ENCODE assay signal across 19 cellular contexts in genomic region chr5:14759744-14760547, GRCh38.
A peak's percentile ranks its signal among the peaks of the same experiment; 100 is the strongest.
DNase-seq lines count a peak whose midpoint lies in the region; ATAC-seq and TF ChIP-seq lines count a peak whose summit lies in the region.
"Had no signal": no experiment of that assay in that cellular context is flagged by ENCODE, and none has a peak within 500 bp of the region (broad histone marks: within the 10 kb centered on the region; RNA-seq: fewer than 3 reads in every experiment).

No MANE protein-coding gene starts in this region.

- H3K27me3 Mint-ChIP-seq in CD4-positive, alpha-beta memory T cell: no peaks in the 10 kb centered on the region
- H3K27me3 Mint-ChIP-seq: B cell; CD8-positive, alpha-beta memory T cell had no signal

- H3K4me1 ChIP-seq in CD4-positive, alpha-beta memory T cell (ENCODE audit: insufficient read depth, low read length): no peaks in the 10 kb centered on the region
- peaks cover 0 to 24% of the 10 kb centered on the region in 2 donors for H3K4me1 ChIP-seq in right atrium auricular region
- H3K4me1 ChIP-seq in gastrocnemius medialis: peaks cover 54 to 58% of the 10 kb centered on the region in 2 donors
- H3K4me1 ChIP-seq in Karpas-422 (ENCODE audit: low read length): peaks cover 17% of the 10 kb centered on the region
- H3K4me1 ChIP-seq: SJSA1 had no signal

- DNase-seq in CD4-positive, alpha-beta memory T cell: no peak
- DNase-seq in NCI-H82 treated with DMSO at 0.1 percent for 48 hours (lab: John Stamatoyannopoulos, UW; ENCODE audit: unreplicated experiment) (peak; percentile 26), right atrium auricular region (ENCODE audit: low spot score) (no peak), gastrocnemius medialis (peak; percentile 40 to 69), Karpas-422 (no peak), NCI-H187 treated with DMSO at 0.1 percent for 48 hours (lab: John Stamatoyannopoulos, UW) (no peak), GM10266 (ENCODE audit: extremely low spot score) (no peak)
- DNase-seq: CD8-positive, alpha-beta memory T cell; DND-41; GDM1; GM23248; KBM-7; NCI-H1092 treated with DMSO at 0.1 percent for 48 hours; NCI-H1694 treated with DMSO at 0.1 percent for 48 hours; OCI-M1; RPMI8226 had no signal

- no peak overlapping the region for H3K9ac ChIP-seq in Karpas-422 (ENCODE audit: low read length)
- H3K9ac ChIP-seq: GM23248 had no signal

- H3K4me3 ChIP-seq in CD4-positive, alpha-beta memory T cell (ENCODE audit: low read length in 2 of 2): no peak overlapping the region
- H3K4me3 ChIP-seq in right atrium auricular region (no peak overlapping the region), gastrocnemius medialis (no peak overlapping the region), Karpas-422 (ENCODE audit: low read length) (no peak overlapping the region)
- H3K4me3 ChIP-seq: GM23248, SJSA1 had no signal

- H3K9me2 ChIP-seq in Karpas-422 (replicated peaks; ENCODE audit: insufficient read depth, low read length): no peaks in the 10 kb centered on the region

- in situ Hi-C loops in gastrocnemius medialis (cut with MboI; ENCODE audit: low sequenced_read_pairs in 4 of 4): loop anchor here in 1 of 4 donors (10.0 kb wide), 1 partner anchor 105 kb away; no protein-coding TSS in a partner anchor

- no peak for TF ChIP-seq POLR2A in gastrocnemius medialis (IDR thresholded peaks at IDR 0.05)

- H3K27ac ChIP-seq in CD4-positive, alpha-beta memory T cell (ENCODE audit: low read depth, low read length): no peak overlapping the region
- peak overlapping the region; percentile 49 to 55 for H3K27ac ChIP-seq in right atrium auricular region
- H3K27ac ChIP-seq in gastrocnemius medialis: peak overlapping the region; percentile 80 to 89 (median 87)
- no peak overlapping the region for H3K27ac ChIP-seq in Karpas-422 (ENCODE audit: low read length)
- H3K27ac ChIP-seq: GM23248, HL-60, SJSA1 had no signal

- peak; percentile 81 to 83 for ATAC-seq in gastrocnemius medialis

- H3K9me3 ChIP-seq in CD4-positive, alpha-beta memory T cell (ENCODE audit: control insufficient read depth in 1 of 2, low read length in 2 of 2): no peaks in the 10 kb centered on the region
- H3K9me3 ChIP-seq in right atrium auricular region (no peaks in the 10 kb centered on the region), gastrocnemius medialis (no peaks in the 10 kb centered on the region), Karpas-422 (ENCODE audit: low read length) (no peaks in the 10 kb centered on the region)
- H3K9me3 ChIP-seq: SJSA1 had no signal

- H3K27me3 ChIP-seq in CD4-positive, alpha-beta memory T cell (ENCODE audit: insufficient read depth, low read length): no peaks in the 10 kb centered on the region
- H3K27me3 ChIP-seq in right atrium auricular region: no peaks in the 10 kb centered on the region
- H3K27me3 ChIP-seq in gastrocnemius medialis: no peaks in the 10 kb centered on the region
- H3K27me3 ChIP-seq in Karpas-422 (ENCODE audit: low read length): no peaks in the 10 kb centered on the region
- H3K27me3 ChIP-seq: SJSA1 had no signal

- no peak overlapping the region for H2AFZ ChIP-seq in Karpas-422 (ENCODE audit: low read length)
- H2AFZ ChIP-seq: GM23248 had no signal

- intact Hi-C loops in CD4-positive, alpha-beta memory T cell (cut with micrococcal nuclease): no loop called here
- intact Hi-C loops in gastrocnemius medialis (cut with DNase I; ENCODE audit: low total_unique reads): loop anchor here (2.0 to 5.0 kb wide), 2 partner anchors 33 to 62 kb away; no protein-coding TSS in a partner anchor

- CTCF ChIA-PET in CD4-positive, alpha-beta memory T cell (lab: Charles Lee; ENCODE audit: partially characterized antibody): interaction anchor here (1.3 to 1.7 kb wide), 3 partner anchors 31 to 110 kb away, joined by 3 to 10 read pairs (median 6); no protein-coding TSS in a partner anchor

- peaks cover 6% of the 10 kb centered on the region for H3K36me3 ChIP-seq in CD4-positive, alpha-beta memory T cell (ENCODE audit: insufficient read depth, low read length)
- H3K36me3 ChIP-seq in right atrium auricular region (peaks cover 13% of the 10 kb centered on the region), gastrocnemius medialis (no peaks in the 10 kb centered on the region), Karpas-422 (ENCODE audit: insufficient read depth, low read length) (no peaks in the 10 kb centered on the region)
- H3K36me3 ChIP-seq: SJSA1 had no signal

- peak overlapping the region in 1 of 8 donors; percentile 21 for H3K4me3 Mint-ChIP-seq in CD4-positive, alpha-beta memory T cell
- H3K4me3 Mint-ChIP-seq: B cell; CD8-positive, alpha-beta memory T cell had no signal

- POLR2A ChIA-PET in CD4-positive, alpha-beta memory T cell (lab: Charles Lee; ENCODE audit: partially characterized antibody): no interaction called here

- no peak overlapping the region for H3K4me2 ChIP-seq in Karpas-422 (ENCODE audit: low read depth, low read length, poor library complexity, severe bottlenecking)

- peak overlapping the region in 6 of 7 donors; percentile 1 to 78 (median 64) for H3K27ac Mint-ChIP-seq in CD4-positive, alpha-beta memory T cell
- H3K27ac Mint-ChIP-seq: B cell had no signal

- H4K20me1 ChIP-seq in Karpas-422 (ENCODE audit: insufficient read depth, low read depth, low read length): no peaks in the 10 kb centered on the region

- peaks cover 17 to 40% of the 10 kb centered on the region in 2 donors for H3K36me3 Mint-ChIP-seq in CD4-positive, alpha-beta memory T cell

- TF ChIP-seq CTCF in right atrium auricular region (IDR thresholded peaks at IDR 0.05): no peak
- TF ChIP-seq CTCF in gastrocnemius medialis (IDR thresholded peaks at IDR 0.05 in 4 of 5, conservative IDR thresholded peaks at IDR 0.05 in 1 of 5): no peak
- no peak for TF ChIP-seq CTCF in GM10266 (IDR thresholded peaks at IDR 0.05; ENCODE audit: control insufficient read depth, insufficient read depth, low read depth, missing control alignments)

- H3K4me1 Mint-ChIP-seq in CD4-positive, alpha-beta memory T cell: peaks cover 4 to 10% (median 8%) of the 10 kb centered on the region in 4 donors

- H3K79me2 ChIP-seq in Karpas-422 (ENCODE audit: low read length): no peaks in the 10 kb centered on the region

- no peaks in the 10 kb centered on the region for H3K9me3 Mint-ChIP-seq in CD4-positive, alpha-beta memory T cell
- H3K9me3 Mint-ChIP-seq: CD8-positive, alpha-beta memory T cell had no signal

Comparison
In these comparisons a context has a peak if more than half of its experiments do, and no peak if none do; other contexts are left out.
1. DNase-seq: peak in NCI-H82 treated with DMSO at 0.1 percent for 48 hours (single experiment) and gastrocnemius medialis (2 of 2); none in CD4-positive, alpha-beta memory T cell (0 of 5), right atrium auricular region (single experiment), Karpas-422 (single experiment), NCI-H187 treated with DMSO at 0.1 percent for 48 hours (single experiment) and GM10266 (single experiment).
2. H3K27ac ChIP-seq: peak in right atrium auricular region (2 of 2) and gastrocnemius medialis (4 of 4); none in CD4-positive, alpha-beta memory T cell (single experiment) and Karpas-422 (single experiment).